ENCODE assay signal across 8 cellular contexts in the genomic region with DNA sequence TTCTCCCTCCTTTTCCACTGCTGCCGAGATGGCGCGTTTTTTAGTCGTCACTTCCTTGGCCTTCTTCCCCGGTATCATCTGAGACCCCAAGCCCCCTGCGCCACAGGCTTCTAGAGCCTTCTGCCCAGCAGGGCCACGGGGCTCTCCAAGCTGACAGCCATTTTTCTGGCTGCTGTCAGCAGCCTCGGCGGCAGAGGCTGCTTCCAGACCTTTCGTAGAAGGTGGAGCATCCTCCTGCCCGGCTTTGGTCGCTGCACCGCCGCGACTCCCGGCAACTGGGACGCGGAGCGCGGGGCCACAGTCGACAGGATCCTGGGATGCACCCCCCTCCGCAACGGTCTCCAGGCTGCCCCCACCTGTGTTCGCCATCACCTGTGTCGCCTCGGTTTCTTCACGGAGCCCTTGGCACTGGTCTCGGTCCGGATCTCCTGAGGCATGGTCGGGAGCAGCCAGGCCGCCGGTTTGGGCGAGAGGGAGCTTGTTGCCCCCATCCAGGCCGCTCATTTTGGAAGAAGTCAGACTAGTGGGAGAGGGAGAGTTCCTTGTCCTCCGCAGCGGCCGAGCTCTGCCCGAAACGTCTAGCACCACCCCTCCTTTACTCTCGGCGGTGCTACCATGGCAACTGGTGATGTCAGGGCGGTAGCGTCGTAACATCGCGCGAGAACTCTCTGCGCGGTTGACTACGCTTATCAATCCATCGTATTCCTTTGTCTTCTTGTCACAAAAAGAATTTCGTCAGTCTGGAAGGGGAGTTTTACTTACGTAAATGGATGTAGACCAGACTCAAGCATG. TPM values are rescaled to one million over a fixed set of nuclear protein-coding genes. Genes with fewer than 3 reads are reported as not detected.
DNase-seq lines count a peak whose midpoint lies in the region; ATAC-seq and TF ChIP-seq lines count a peak whose summit lies in the region.

A gene (minus strand): TSS at position 571 of the 792 bp plus-strand sequence. CDS start 67 bp downstream, at position 504.

- peaks cover 14% of the 10 kb centered on the region for H3K36me3 Mint-ChIP-seq in activated naive CD8-positive, alpha-beta T cell treated with anti-CD3 and anti-CD28 coated beads, Interleukin-2, amount 10 ng/mL, durations not matched to agents 7 days and 5 days
- H3K36me3 Mint-ChIP-seq in osteocyte (ENCODE audit: unreplicated experiment): peaks cover 2% of the 10 kb centered on the region

- no peaks in the 10 kb centered on the region for H3K9me3 Mint-ChIP-seq in activated naive CD8-positive, alpha-beta T cell treated with anti-CD3 and anti-CD28 coated beads, Interleukin-2, amount 10 ng/mL, durations not matched to agents 7 days and 5 days
- H3K9me3 Mint-ChIP-seq in osteocyte (ENCODE audit: unreplicated experiment): no peaks in the 10 kb centered on the region

- H3K36me3 ChIP-seq in thymus (ENCODE audit: control insufficient read depth, insufficient read depth): peaks cover 2% of the 10 kb centered on the region

- H3K4me1 Mint-ChIP-seq in activated naive CD8-positive, alpha-beta T cell treated with anti-CD3 and anti-CD28 coated beads, Interleukin-2, amount 10 ng/mL, durations not matched to agents 7 days and 5 days: peaks cover 26% of the 10 kb centered on the region
- peaks cover 29% of the 10 kb centered on the region for H3K4me1 Mint-ChIP-seq in osteocyte (ENCODE audit: unreplicated experiment)

- H3K27ac Mint-ChIP-seq in activated naive CD8-positive, alpha-beta T cell treated with anti-CD3 and anti-CD28 coated beads, Interleukin-2, amount 10 ng/mL, durations not matched to agents 7 days and 5 days: no peak within 1 kb of the TSS
- H3K27ac Mint-ChIP-seq in osteocyte (ENCODE audit: unreplicated experiment): no peak within 1 kb of the TSS

- POLR2A ChIA-PET in activated naive CD8-positive, alpha-beta T cell treated with anti-CD3 and anti-CD28 coated beads, Interleukin-2, amount 10 ng/mL, durations not matched to agents 7 days and 5 days (lab: Charles Lee): interaction anchor here (0.7 to 3.8 kb wide), 3 partner anchors 26 to 153 kb away, joined by 3 to 47 read pairs (median 4); a partner anchor contains a TSS

- ATAC-seq in HG02759 (IDR thresholded peaks at IDR 0.05; ENCODE audit: unreplicated experiment): peak; percentile 99
- peak; percentile 94 for ATAC-seq in activated naive CD8-positive, alpha-beta T cell treated with anti-CD3 and anti-CD28 coated beads, Interleukin-2, amount 10 ng/mL, durations not matched to agents 7 days and 5 days (ENCODE audit: low read depth)
- ATAC-seq in Right ventricle myocardium inferior: peak; percentile 98

- WGBS in thymus: under 1% methylated on average over 53 of the region's 53 CpGs

- peak within 1 kb of the TSS; percentile 78 for H3K27ac ChIP-seq in thymus (ENCODE audit: low read depth)

- DNase-seq in GM12865 (ENCODE audit: low read depth) (peak; percentile 94), NCI-H128 (lab: John Stamatoyannopoulos, UW; ENCODE audit: unreplicated experiment) (peak; percentile 93), SKM-1 treated with dmso at 0.1 percent for 144 hours (lab: John Stamatoyannopoulos, UW; ENCODE audit: unreplicated experiment) (peak; percentile 93), Right ventricle myocardium inferior (ENCODE audit: missing footprints) (peak; percentile 97), osteocyte (ENCODE audit: extremely low spot score, unreplicated experiment) (peak; percentile 97)
- peak; percentile 85 for DNase-seq in activated naive CD8-positive, alpha-beta T cell treated with anti-CD3 and anti-CD28 coated beads, Interleukin-2, amount 10 ng/mL, durations not matched to agents 7 days and 5 days

- no peaks in the 10 kb centered on the region for H3K27me3 ChIP-seq in thymus (ENCODE audit: control insufficient read depth, insufficient read depth)

- H3K4me3 ChIP-seq in GM12865 (ENCODE audit: low read depth, low read length) (peak within 1 kb of the TSS; percentile 94), thymus (ENCODE audit: low read length) (peak within 1 kb of the TSS; percentile 80)

- no peak within 1 kb of the TSS for H3K4me3 Mint-ChIP-seq in activated naive CD8-positive, alpha-beta T cell treated with anti-CD3 and anti-CD28 coated beads, Interleukin-2, amount 10 ng/mL, durations not matched to agents 7 days and 5 days
- no peak within 1 kb of the TSS for H3K4me3 Mint-ChIP-seq in osteocyte (ENCODE audit: unreplicated experiment)

- no peaks in the 10 kb centered on the region for H3K9me3 ChIP-seq in thymus (ENCODE audit: control insufficient read depth)

- intact Hi-C loops in Right ventricle myocardium inferior (cut with DNase I): loop anchor here (2.0 to 5.0 kb wide), 2 partner anchors 25 to 36 kb away; a partner anchor contains a TSS

- TF ChIP-seq CTCF in GM12865 (IDR thresholded peaks at IDR 0.05; ENCODE audit: insufficient read depth, low read depth, low read length, missing control alignments): no peak
- TF ChIP-seq CTCF in osteocyte (IDR thresholded peaks at IDR 0.05): no peak

- H3K27me3 Mint-ChIP-seq in activated naive CD8-positive, alpha-beta T cell treated with anti-CD3 and anti-CD28 coated beads, Interleukin-2, amount 10 ng/mL, durations not matched to agents 7 days and 5 days: no peaks in the 10 kb centered on the region
- H3K27me3 Mint-ChIP-seq in osteocyte (ENCODE audit: unreplicated experiment): no peaks in the 10 kb centered on the region

- peaks cover 26% of the 10 kb centered on the region for H3K4me1 ChIP-seq in thymus (ENCODE audit: control insufficient read depth, insufficient read depth, low read length)

RNA-seq across cellular contexts. Expression of the gene that starts here (rescaled TPM):
- total RNA-seq in activated naive CD8-positive, alpha-beta T cell treated with anti-CD3 and anti-CD28 coated beads, Interleukin-2, amount 10 ng/mL, durations not matched to agents 7 days and 5 days: 10 to 100 TPM; 19.2 to 19.4 TPM
- total RNA-seq in Right ventricle myocardium inferior (27.4 TPM), osteocyte (29.6 and 32.6 TPM in 2 replicates)
- 16.1 TPM for polyA plus RNA-seq in thymus

Comparison
In these comparisons a context has a peak if more than half of its experiments do, and no peak if none do; other contexts are left out.
1. Peak in every context shown above with its lines: DNase-seq, ATAC-seq, H3K4me3 ChIP-seq and H3K27ac ChIP-seq.